ENCODE assay signal across 14 cellular contexts in genomic region chr22:39463931-39464390, GRCh38. TPM values are rescaled to one million over a fixed set of nuclear protein-coding genes. Genes with fewer than 3 reads are reported as not detected.
DNase-seq lines count a peak whose midpoint lies in the region; ATAC-seq and TF ChIP-seq lines count a peak whose summit lies in the region.
"Had no signal": no experiment of that assay in that cellular context is flagged by ENCODE, and none has a peak within 500 bp of the region (broad histone marks: within the 10 kb centered on the region; RNA-seq: fewer than 3 reads in every experiment).

No MANE protein-coding gene starts in this region.

- 76 to 85% methylated on average over 10 of the region's 10 CpGs for WGBS in heart right ventricle, 2 donors

- H3K4me2 ChIP-seq in SU-DHL-6 (ENCODE audit: low read depth, low read length, poor library complexity, severe bottlenecking): peak overlapping the region; percentile 93

- intact Hi-C loops in heart right ventricle (cut with DNase I): loop anchor here in 2 of 10 donors (2.0 to 5.0 kb wide), 2 partner anchors 53 to 57 kb away; partner anchors contain the start of gene ATF4 (in 1 of the 2)
- intact Hi-C loops in posterior cingulate gyrus (cut with DNase I): no loop called here

- H3K4me3 ChIP-seq in SU-DHL-6 (ENCODE audit: insufficient read depth, low read length, poor library complexity, severe bottlenecking): no peak overlapping the region
- no peak overlapping the region for H3K4me3 ChIP-seq in heart right ventricle
- H3K4me3 ChIP-seq in H7 (ENCODE audit: insufficient read depth, low read depth, low read length): no peak overlapping the region
- H3K4me3 ChIP-seq: body of pancreas, thoracic aorta had no signal

- TF ChIP-seq CTCF in SU-DHL-6 (IDR thresholded peaks at IDR 0.05; ENCODE audit: insufficient read depth, low read length, poor library complexity, severe bottlenecking) (no peak), heart right ventricle (IDR thresholded peaks at IDR 0.05) (no peak)

- H4K20me1 ChIP-seq in SU-DHL-6 (ENCODE audit: low read depth, low read length): no peaks in the 10 kb centered on the region

- H3K79me2 ChIP-seq in SU-DHL-6 (ENCODE audit: insufficient read depth, low read length): peaks cover 83% of the 10 kb centered on the region

- peak in 4 of 8 donors; percentile 28 to 74 (median 49) for ATAC-seq in heart right ventricle
- ATAC-seq: body of pancreas had no signal

- H3K27ac ChIP-seq in SU-DHL-6 (ENCODE audit: low read depth, low read length) (peak overlapping the region; percentile 95), heart right ventricle (peak overlapping the region in 7 of 10 donors; percentile 45 to 89 (median 79))
- H3K27ac ChIP-seq: HL-60, thoracic aorta had no signal

- peak in 12 of 14 donors; percentile 36 to 94 (median 68) for DNase-seq in C1 segment of cervical spinal cord (lab: John Stamatoyannopoulos, UW)
- DNase-seq in heart right ventricle: peak in 1 of 2 donors; percentile 43
- DNase-seq in posterior cingulate gyrus: peak; percentile 78 to 98 (median 82)
- no peak for DNase-seq in NCI-H1930 (lab: John Stamatoyannopoulos, UW)
- DNase-seq in activated effector memory CD4-positive, alpha-beta T cell treated with Interleukin-2 at 50 U/mL for 16 hours: no peak
- DNase-seq in A172 (ENCODE audit: low spot score): no peak
- DNase-seq in H7: no peak
- DNase-seq: BE2C, body of pancreas, NCI-H1105 treated with DMSO at 0.1 percent for 48 hours, T-helper 9 cell had no signal

- H3K36me3 ChIP-seq in SU-DHL-6 (ENCODE audit: low read length): no peaks in the 10 kb centered on the region
- no peaks in the 10 kb centered on the region for H3K36me3 ChIP-seq in heart right ventricle
- no peaks in the 10 kb centered on the region for H3K36me3 ChIP-seq in H7 (replicated peaks; ENCODE audit: control insufficient read depth, insufficient read depth, low read length)
- H3K36me3 ChIP-seq: BE2C, thoracic aorta had no signal

- H3K9me3 ChIP-seq in SU-DHL-6 (ENCODE audit: insufficient read depth, low read length): no peaks in the 10 kb centered on the region
- no peaks in the 10 kb centered on the region for H3K9me3 ChIP-seq in heart right ventricle
- H3K9me3 ChIP-seq: BE2C, body of pancreas, thoracic aorta had no signal

- no peak overlapping the region for H2AFZ ChIP-seq in SU-DHL-6 (ENCODE audit: low read depth, low read length, severe bottlenecking)

- H3K4me1 ChIP-seq in heart right ventricle: peaks cover 10 to 83% (median 46%) of the 10 kb centered on the region in 9 donors
- H3K4me1 ChIP-seq: BE2C, body of pancreas had no signal

- H3K9ac ChIP-seq in SU-DHL-6 (ENCODE audit: low read length): peak overlapping the region; percentile 54

- H3K9me2 ChIP-seq in SU-DHL-6 (replicated peaks; ENCODE audit: insufficient read depth, low read length): no peaks in the 10 kb centered on the region

- no peaks in the 10 kb centered on the region for H3K27me3 ChIP-seq in SU-DHL-6 (ENCODE audit: low read length)
- H3K27me3 ChIP-seq in heart right ventricle: peaks cover 0 to 7% (median 0%) of the 10 kb centered on the region in 7 donors
- H3K27me3 ChIP-seq in H7 (ENCODE audit: control insufficient read depth, insufficient read depth, low read length): no peaks in the 10 kb centered on the region
- H3K27me3 ChIP-seq: BE2C, body of pancreas had no signal

- peaks cover 89% of the 10 kb centered on the region for H3F3A ChIP-seq in SU-DHL-6 (ENCODE audit: insufficient read depth)

RNA-seq across cellular contexts. Expression of gene MGAT3, which starts 7.1 kb away (rescaled TPM):
- 10 to 100 TPM in 1 of 10 donors, 1 to 10 TPM in 9; 1.8 to 14.0 (median 4.3) TPM for total RNA-seq in heart right ventricle
- 1 to 10 TPM; 1.8 to 2.9 TPM for polyA plus RNA-seq in heart right ventricle
- 1.3 and 3.1 TPM in 2 replicates for total RNA-seq in A172 (2014; rRNA removed; shearing (Covaris generic))
- 5.0 and 6.5 TPM in 2 replicates for total RNA-seq in H7 (2014; rRNA removed; shearing (Covaris generic))

RNA-seq across cellular contexts. Expression of gene MIEF1, which starts 38.1 kb away (rescaled TPM):
- 10 to 100 TPM; 12.8 to 35.8 (median 17.5) TPM for total RNA-seq in heart right ventricle
- polyA plus RNA-seq in heart right ventricle: 1 to 10 TPM; 7.0 to 9.1 TPM
- total RNA-seq in A172 (2014; rRNA removed; shearing (Covaris generic)): 14.0 and 15.8 TPM in 2 replicates
- 26.4 and 28.3 TPM in 2 replicates for total RNA-seq in H7 (2014; rRNA removed; shearing (Covaris generic))

RNA-seq across cellular contexts. Expression of gene ATF4, which starts 56.4 kb away (rescaled TPM):
- 100 to 1,000 TPM in 9 of 10 donors, 10 to 100 TPM in 1; 95.2 to 319 (median 133) TPM for total RNA-seq in heart right ventricle
- 100 to 1,000 TPM; 439 to 637 TPM for polyA plus RNA-seq in heart right ventricle
- total RNA-seq in A172 (2014; rRNA removed; shearing (Covaris generic)): 90.9 and 114 TPM in 2 replicates
- total RNA-seq in H7 (2014; rRNA removed; shearing (Covaris generic)): 466 and 503 TPM in 2 replicates

Comparison
In these comparisons a context has a peak if more than half of its experiments do, and no peak if none do; other contexts are left out.
1. DNase-seq: peak in C1 segment of cervical spinal cord (12 of 14) and posterior cingulate gyrus (10 of 10); none in NCI-H1930 (0 of 2), activated effector memory CD4-positive, alpha-beta T cell treated with Interleukin-2 at 50 U/mL for 16 hours (single experiment), A172 (single experiment) and H7 (single experiment).